Comparison of ENCODE assay signal across 10 cellular contexts in genomic region chr9:130451509-130452388, GRCh38. TPM values are rescaled to one million over a fixed set of nuclear protein-coding genes. Genes with fewer than 3 reads are reported as not detected.
DNase-seq lines count a peak whose midpoint lies in the region; ATAC-seq and TF ChIP-seq lines count a peak whose summit lies in the region.
"Had no signal": no experiment of that assay in that cellular context is flagged by ENCODE, and none has a peak within 500 bp of the region (broad histone marks: within the 10 kb centered on the region; RNA-seq: fewer than 3 reads in every experiment).

No MANE protein-coding gene starts in this region.

- ATAC-seq in upper lobe of right lung (peak; percentile 78), GM21423 (IDR thresholded peaks at IDR 0.05; ENCODE audit: unreplicated experiment) (no peak), HG03045 (IDR thresholded peaks at IDR 0.05; ENCODE audit: unreplicated experiment) (no peak)

- no peaks in the 10 kb centered on the region for H4K20me1 ChIP-seq in OCI-LY1 (ENCODE audit: insufficient read depth, low read length)

- H3K27me3 ChIP-seq in OCI-LY1 (ENCODE audit: insufficient read depth, low read length) (no peaks in the 10 kb centered on the region; the same call in 1 of the 2 replicates), colonic mucosa (no peaks in the 10 kb centered on the region), upper lobe of right lung (no peaks in the 10 kb centered on the region)

- H3K9ac ChIP-seq in OCI-LY1 (ENCODE audit: low read length) = no peak overlapping the region
- peak overlapping the region in 1 of 2 donors; percentile 54 for H3K9ac ChIP-seq in colonic mucosa (ENCODE audit: low read depth in 2 of 2, low read length in 2 of 2)

- no peak overlapping the region for H3K4me3 ChIP-seq in OCI-LY1 (ENCODE audit: low read depth, low read length, poor library complexity, severe bottlenecking)
- H3K4me3 ChIP-seq in colonic mucosa = no peak overlapping the region
- no peak overlapping the region for H3K4me3 ChIP-seq in lower leg skin (ENCODE audit: low read depth, poor library complexity, severe bottlenecking)
- no peak overlapping the region for H3K4me3 ChIP-seq in upper lobe of right lung
- H3K4me3 ChIP-seq: skin epidermis had no signal

- H3K4me2 ChIP-seq in OCI-LY1 (ENCODE audit: low read length) = no peak overlapping the region

- TF ChIP-seq CTCF in OCI-LY1 (IDR thresholded peaks at IDR 0.05; ENCODE audit: low read length) = peak; percentile 27; the same call in 1 of the 2 replicates
- TF ChIP-seq CTCF in colonic mucosa (IDR thresholded peaks at IDR 0.05) = peak; percentile 30
- TF ChIP-seq CTCF in lower leg skin (IDR thresholded peaks at IDR 0.05) = no peak
- TF ChIP-seq CTCF in upper lobe of right lung (IDR thresholded peaks at IDR 0.05) = peak; percentile 36

- 34 to 39% methylated on average over 12 to 23 of the region's 23 CpGs for WGBS in lower leg skin, 2 donors

- no peaks in the 10 kb centered on the region for H3K4me1 ChIP-seq in OCI-LY1 (ENCODE audit: insufficient read depth, low read length, severe bottlenecking)
- H3K4me1 ChIP-seq in colonic mucosa = peaks cover 25% of the 10 kb centered on the region
- peaks cover 42% of the 10 kb centered on the region for H3K4me1 ChIP-seq in upper lobe of right lung

- H3K27ac ChIP-seq in OCI-LY1 (ENCODE audit: low read depth, low read length, poor library complexity, severe bottlenecking) (no peak overlapping the region), colonic mucosa (peak overlapping the region; percentile 9), upper lobe of right lung (peak overlapping the region; percentile 68)
- H3K27ac ChIP-seq: skin epidermis had no signal

- no peak overlapping the region for H2AFZ ChIP-seq in OCI-LY1 (ENCODE audit: low read length)

- no peaks in the 10 kb centered on the region for H3K79me2 ChIP-seq in OCI-LY1 (ENCODE audit: insufficient read depth, low read length)

- H3K36me3 ChIP-seq in OCI-LY1 (ENCODE audit: insufficient read depth, low read length) = no peaks in the 10 kb centered on the region
- no peaks in the 10 kb centered on the region for H3K36me3 ChIP-seq in colonic mucosa
- H3K36me3 ChIP-seq in upper lobe of right lung = no peaks in the 10 kb centered on the region

- H3K9me3 ChIP-seq in OCI-LY1 (ENCODE audit: low read length) = no peaks in the 10 kb centered on the region
- no peaks in the 10 kb centered on the region for H3K9me3 ChIP-seq in colonic mucosa
- no peaks in the 10 kb centered on the region for H3K9me3 ChIP-seq in upper lobe of right lung

- DNase-seq in D341Med (ENCODE audit: low spot score) (peak; percentile 85), HuH-7 (ENCODE audit: low spot score) (peak; percentile 72), colonic mucosa (peak; percentile 91), lower leg skin (ENCODE audit: low spot score in 2 of 2) (peak; percentile 56 to 96), upper lobe of right lung (peak; percentile 91)
- DNase-seq: T-cell had no signal

- intact Hi-C loops in colonic mucosa (cut with DNase I) = no loop called here
- intact Hi-C loops in lower leg skin (cut with DNase I; ENCODE audit: low total_unique reads) = no loop called here
- intact Hi-C loops in upper lobe of right lung (cut with DNase I) = no loop called here

- no peaks in the 10 kb centered on the region for H3K9me2 ChIP-seq in OCI-LY1 (ENCODE audit: low read depth, low read length)

- no peak for TF ChIP-seq POLR2A in lower leg skin (IDR thresholded peaks at IDR 0.05)

- H3F3A ChIP-seq in OCI-LY1 (ENCODE audit: insufficient read depth, low read length) = no peaks in the 10 kb centered on the region

RNA-seq across cellular contexts. Expression of gene ASS1, which starts 7.0 kb away (rescaled TPM):
- total RNA-seq in colonic mucosa (100 to 1,000 TPM; 380 to 511 TPM), lower leg skin (100 to 1,000 TPM in 3 of 4 donors, 10 to 100 TPM in 1; 98.7 to 104 (median 103) TPM), upper lobe of right lung (96.0 TPM)

Comparison
In these comparisons a context has a peak if more than half of its experiments do, and no peak if none do; other contexts are left out.
1. CTCF ChIP-seq: peak in OCI-LY1 (single experiment), colonic mucosa (single experiment) and upper lobe of right lung (single experiment); none in lower leg skin (0 of 3).
2. Peak in every context shown above with its lines, with median percentiles within 50 percentile points of each other: DNase-seq.